In genomic region chr3:146139586-146140110, GRCh38 we compare ENCODE assay signal across 12 cellular contexts. TPM values are rescaled to one million over a fixed set of nuclear protein-coding genes. Genes with fewer than 3 reads are reported as not detected.
"Had no signal": no experiment of that assay in that cellular context is flagged by ENCODE, and none has a peak within 500 bp of the region (broad histone marks: within the 10 kb centered on the region; RNA-seq: fewer than 3 reads in every experiment).

No MANE protein-coding gene starts in this region.

- H3K36me3 ChIP-seq: gastrocnemius medialis, neural progenitor cell, right atrium auricular region had no signal

- H3K4me2 ChIP-seq: neural progenitor cell had no signal

- H3K27me3 ChIP-seq: gastrocnemius medialis, neural progenitor cell, right atrium auricular region had no signal

- H3K4me1 ChIP-seq: neural progenitor cell had no signal

- H3K27ac ChIP-seq: gastrocnemius medialis, neural progenitor cell, parathyroid adenoma, right atrium auricular region had no signal

- H3K27me3 Mint-ChIP-seq: activated B cell treated with CpG ODN at 0.5 μM for 24 hours had no signal

- H3K27ac Mint-ChIP-seq: activated B cell treated with CpG ODN at 0.5 μM for 24 hours; activated naive CD4-positive, alpha-beta T cell treated with anti-CD3 and anti-CD28 coated beads, Interleukin-2, amount 50 U/mL, for 72 hours; activated T-helper 2 cell treated with anti-CD3 and anti-CD28 coated beads, Interferon-gamma antibody, Interleukin-2, Interleukin-4, amounts not matched to agents 10 μg/mL and 5 μg/mL and 100 μg/mL, durations not matched to agents 14 hours and 24 hours and 36 hours; neural progenitor cell; stimulated activated effector memory CD8-positive, alpha-beta T cell treated with anti-CD3 and anti-CD28 coated beads, Interleukin-12 subunit alpha, Interleukin-12 subunit beta, amount 100 ng/mL, for 72 hours; T-helper 1 cell treated with Interleukin-12 subunit alpha and Interleukin-12 subunit beta and Interleukin-4 antibody, amounts not matched to agents 30 μg/mL and 1 μg/mL, for 36 hours had no signal

- H3K9me3 ChIP-seq: gastrocnemius medialis, right atrium auricular region had no signal

- H3K4me3 ChIP-seq: gastrocnemius medialis, neural progenitor cell, right atrium auricular region had no signal

- DNase-seq: activated B cell treated with CpG ODN at 0.5 μM for 24 hours, amygdala, gastrocnemius medialis, left ventricle myocardium superior, mesendoderm had no signal

- H3K9ac ChIP-seq: neural progenitor cell, parathyroid adenoma had no signal

- H3K9me3 Mint-ChIP-seq: activated B cell treated with CpG ODN at 0.5 μM for 24 hours; activated T-helper 2 cell treated with anti-CD3 and anti-CD28 coated beads, Interferon-gamma antibody, Interleukin-2, Interleukin-4, amounts not matched to agents 10 μg/mL and 5 μg/mL and 100 μg/mL, durations not matched to agents 14 hours and 24 hours and 36 hours; neural progenitor cell; stimulated activated effector memory CD8-positive, alpha-beta T cell treated with anti-CD3 and anti-CD28 coated beads, Interleukin-12 subunit alpha, Interleukin-12 subunit beta, amount 100 ng/mL, for 72 hours; T-helper 1 cell treated with Interleukin-12 subunit alpha and Interleukin-12 subunit beta and Interleukin-4 antibody, amounts not matched to agents 30 μg/mL and 1 μg/mL, for 36 hours had no signal

- H3K4me1 Mint-ChIP-seq: activated B cell treated with CpG ODN at 0.5 μM for 24 hours; stimulated activated effector memory CD8-positive, alpha-beta T cell treated with anti-CD3 and anti-CD28 coated beads, Interleukin-12 subunit alpha, Interleukin-12 subunit beta, amount 100 ng/mL, for 72 hours had no signal

- H2AFZ ChIP-seq: neural progenitor cell, parathyroid adenoma had no signal

- H3K4me3 Mint-ChIP-seq: activated B cell treated with CpG ODN at 0.5 μM for 24 hours; neural progenitor cell; stimulated activated effector memory CD8-positive, alpha-beta T cell treated with anti-CD3 and anti-CD28 coated beads, Interleukin-12 subunit alpha, Interleukin-12 subunit beta, amount 100 ng/mL, for 72 hours; T-helper 1 cell treated with Interleukin-12 subunit alpha and Interleukin-12 subunit beta and Interleukin-4 antibody, amounts not matched to agents 30 μg/mL and 1 μg/mL, for 36 hours had no signal

- ATAC-seq: activated naive CD4-positive, alpha-beta T cell treated with anti-CD3 and anti-CD28 coated beads, Interleukin-2, amount 50 U/mL, for 72 hours; stimulated activated effector memory CD8-positive, alpha-beta T cell treated with anti-CD3 and anti-CD28 coated beads, Interleukin-12 subunit alpha, Interleukin-12 subunit beta, amount 100 ng/mL, for 72 hours had no signal

- H3K36me3 Mint-ChIP-seq: activated naive CD4-positive, alpha-beta T cell treated with anti-CD3 and anti-CD28 coated beads, Interleukin-2, amount 50 U/mL, for 72 hours; neural progenitor cell; stimulated activated effector memory CD8-positive, alpha-beta T cell treated with anti-CD3 and anti-CD28 coated beads, Interleukin-12 subunit alpha, Interleukin-12 subunit beta, amount 100 ng/mL, for 72 hours had no signal

RNA-seq across cellular contexts. Expression of gene PLOD2, which starts 21.3 kb away (rescaled TPM):
- total RNA-seq: activated B cell treated with CpG ODN at 0.5 μM for 24 hours had no signal
